ENCODE assay signal across 8 cellular contexts in the genomic region with DNA sequence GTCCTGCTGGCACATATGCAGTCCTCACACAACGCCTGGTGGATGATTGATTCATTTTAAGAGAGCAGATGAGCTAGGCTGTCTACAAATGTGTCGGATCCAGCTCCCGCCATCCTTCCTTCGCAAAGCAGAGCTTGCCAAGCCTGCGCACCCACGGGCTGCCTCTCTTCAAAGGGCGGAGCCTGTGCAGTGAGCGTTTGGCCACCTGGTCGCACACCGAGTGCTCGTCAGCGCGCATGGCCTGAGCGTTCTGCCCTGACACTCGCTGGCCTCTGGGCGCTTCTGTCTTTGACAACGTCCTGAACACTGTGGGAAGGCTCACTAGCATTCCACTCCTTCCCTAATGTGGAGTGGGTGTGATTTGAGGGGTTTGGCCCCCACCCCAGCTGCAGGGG. TPM values are rescaled to one million over a fixed set of nuclear protein-coding genes. Genes with fewer than 3 reads are reported as not detected.
DNase-seq lines count a peak whose midpoint lies in the region; ATAC-seq, FAIRE-seq and TF ChIP-seq lines count a peak whose summit lies in the region.

No MANE protein-coding gene starts in this region.

- H3K4me1 ChIP-seq in heart right ventricle (peaks cover 3 to 35% (median 16%) of the 10 kb centered on the region in 9 donors), small intestine (ENCODE audit: control insufficient read depth in 2 of 2, insufficient read depth in 1 of 2, low read depth in 1 of 2, low read length in 1 of 2) (no peaks in the 10 kb centered on the region)

- DNase-seq in activated CD4-positive, alpha-beta T cell treated with anti-CD3 and anti-CD28 coated beads for 48 hours = peak; percentile 41
- DNase-seq in activated CD4-positive, alpha-beta T cell treated with anti-CD3 and anti-CD28 coated beads for 1 hour = no peak
- no peak for DNase-seq in activated T-helper 1 cell treated with anti-CD3 and anti-CD28 coated beads, Interleukin-12 subunit alpha, Interleukin-12 subunit beta, Interleukin-2, Interleukin-4 antibody, amounts not matched to agents 30 ng/mL and 10 ng/mL and 1 ng/mL, durations not matched to agents 14 hours and 24 hours and 36 hours (ENCODE audit: low spot score)
- DNase-seq in heart right ventricle (peak in 1 of 2 donors; percentile 37), small intestine (peak; percentile 42), GM20000 (ENCODE audit: low spot score) (no peak), medulla oblongata (ENCODE audit: extremely low spot score) (no peak)

- intact Hi-C loops in activated T-helper 1 cell treated with anti-CD3 and anti-CD28 coated beads, Interleukin-12 subunit alpha, Interleukin-12 subunit beta, Interleukin-2, Interleukin-4 antibody, amounts not matched to agents 30 ng/mL and 10 ng/mL and 1 ng/mL, durations not matched to agents 14 hours and 24 hours and 36 hours (cut with micrococcal nuclease) = loop anchor here (1.0 kb wide), 2 partner anchors 14 to 1193 kb away; no protein-coding TSS in a partner anchor
- intact Hi-C loops in heart right ventricle (cut with DNase I) = loop anchor here in 7 of 10 donors (2.0 to 10.0 kb wide), 9 partner anchors 475 to 1193 kb away; a partner anchor contains a TSS

- H3K27me3 ChIP-seq in heart right ventricle = peaks cover 0 to 30% (median 7%) of the 10 kb centered on the region in 7 donors
- no peaks in the 10 kb centered on the region for H3K27me3 ChIP-seq in small intestine (ENCODE audit: control insufficient read depth in 2 of 2, insufficient read depth in 2 of 2, low read length in 2 of 2)

- no peak for TF ChIP-seq CTCF in heart right ventricle (IDR thresholded peaks at IDR 0.05)
- no peak for TF ChIP-seq CTCF in GM20000 (IDR thresholded peaks at IDR 0.05; ENCODE audit: extremely low read depth, missing control alignments)

- H3K27ac ChIP-seq in heart right ventricle (peak overlapping the region; percentile 0 to 72 (median 63)), small intestine (ENCODE audit: low read depth in 1 of 2, low read length in 1 of 2) (no peak overlapping the region)

- no peak for FAIRE-seq in small intestine (lab: Jason Lieb, UNC)

- WGBS in heart right ventricle, 2 donors = 44 to 49% methylated on average over 17 of the region's 17 CpGs
- 24 to 53% (median 34%) methylated on average over 17 of the region's 17 CpGs for WGBS in small intestine, 3 donors

- peaks cover 48% of the 10 kb centered on the region for H3K27me3 Mint-ChIP-seq in activated T-helper 1 cell treated with anti-CD3 and anti-CD28 coated beads, Interleukin-12 subunit alpha, Interleukin-12 subunit beta, Interleukin-2, Interleukin-4 antibody, amounts not matched to agents 30 ng/mL and 10 ng/mL and 1 ng/mL, durations not matched to agents 14 hours and 24 hours and 36 hours (ENCODE audit: insufficient read depth)

- peak overlapping the region; percentile 43 for H3K27ac Mint-ChIP-seq in activated T-helper 1 cell treated with anti-CD3 and anti-CD28 coated beads, Interleukin-12 subunit alpha, Interleukin-12 subunit beta, Interleukin-2, Interleukin-4 antibody, amounts not matched to agents 30 ng/mL and 10 ng/mL and 1 ng/mL, durations not matched to agents 14 hours and 24 hours and 36 hours

- H3K36me3 Mint-ChIP-seq in activated T-helper 1 cell treated with anti-CD3 and anti-CD28 coated beads, Interleukin-12 subunit alpha, Interleukin-12 subunit beta, Interleukin-2, Interleukin-4 antibody, amounts not matched to agents 30 ng/mL and 10 ng/mL and 1 ng/mL, durations not matched to agents 14 hours and 24 hours and 36 hours (ENCODE audit: low read depth) = no peaks in the 10 kb centered on the region

- H3K4me3 ChIP-seq in heart right ventricle (peak overlapping the region; percentile 29 to 60 (median 54)), small intestine (ENCODE audit: low read depth in 1 of 2, low read length in 2 of 2) (peak overlapping the region in 1 of 2 donors; percentile 28)

- ATAC-seq in heart right ventricle = peak; percentile 14 to 75 (median 48)
- no peak for ATAC-seq in HG02763 (IDR thresholded peaks at IDR 0.05; ENCODE audit: unreplicated experiment)

- H3K9me3 ChIP-seq in heart right ventricle (no peaks in the 10 kb centered on the region), small intestine (ENCODE audit: control insufficient read depth, low read depth) (no peaks in the 10 kb centered on the region)

- H3K4me3 Mint-ChIP-seq in activated T-helper 1 cell treated with anti-CD3 and anti-CD28 coated beads, Interleukin-12 subunit alpha, Interleukin-12 subunit beta, Interleukin-2, Interleukin-4 antibody, amounts not matched to agents 30 ng/mL and 10 ng/mL and 1 ng/mL, durations not matched to agents 14 hours and 24 hours and 36 hours = peak overlapping the region; percentile 89

- H3K4me1 Mint-ChIP-seq in activated T-helper 1 cell treated with anti-CD3 and anti-CD28 coated beads, Interleukin-12 subunit alpha, Interleukin-12 subunit beta, Interleukin-2, Interleukin-4 antibody, amounts not matched to agents 30 ng/mL and 10 ng/mL and 1 ng/mL, durations not matched to agents 14 hours and 24 hours and 36 hours (ENCODE audit: low read depth) = peaks cover 17% of the 10 kb centered on the region

- H3K9me3 Mint-ChIP-seq in activated T-helper 1 cell treated with anti-CD3 and anti-CD28 coated beads, Interleukin-12 subunit alpha, Interleukin-12 subunit beta, Interleukin-2, Interleukin-4 antibody, amounts not matched to agents 30 ng/mL and 10 ng/mL and 1 ng/mL, durations not matched to agents 14 hours and 24 hours and 36 hours = no peaks in the 10 kb centered on the region

- H3K36me3 ChIP-seq in heart right ventricle (no peaks in the 10 kb centered on the region), small intestine (ENCODE audit: control insufficient read depth in 2 of 2, insufficient read depth in 2 of 2, low read length in 2 of 2) (no peaks in the 10 kb centered on the region)

RNA-seq across cellular contexts. Expression of a gene that starts 47.1 kb away (rescaled TPM):
- not detected in 2 replicates for total RNA-seq in activated T-helper 1 cell treated with anti-CD3 and anti-CD28 coated beads, Interleukin-12 subunit alpha, Interleukin-12 subunit beta, Interleukin-2, Interleukin-4 antibody, amounts not matched to agents 30 ng/mL and 10 ng/mL and 1 ng/mL, durations not matched to agents 14 hours and 24 hours and 36 hours
- under 1 TPM in 2 of 10 donors, not detected in 8; 0.17 to 0.22 TPM for total RNA-seq in heart right ventricle
- polyA plus RNA-seq in heart right ventricle (not detected), small intestine (under 1 TPM in 1 of 3 donors, not detected in 2; 0.28 TPM)

Comparison
In these comparisons a context has a peak if more than half of its experiments do, and no peak if none do; other contexts are left out.
1. DNase-seq: peak in activated CD4-positive, alpha-beta T cell treated with anti-CD3 and anti-CD28 coated beads for 48 hours (single experiment) and small intestine (single experiment); none in activated CD4-positive, alpha-beta T cell treated with anti-CD3 and anti-CD28 coated beads for 1 hour (single experiment), activated T-helper 1 cell treated with anti-CD3 and anti-CD28 coated beads, Interleukin-12 subunit alpha, Interleukin-12 subunit beta, Interleukin-2, Interleukin-4 antibody, amounts not matched to agents 30 ng/mL and 10 ng/mL and 1 ng/mL, durations not matched to agents 14 hours and 24 hours and 36 hours (single experiment), GM20000 (single experiment) and medulla oblongata (single experiment).
2. H3K27ac ChIP-seq: peak in heart right ventricle (10 of 10); none in small intestine (0 of 2).